In the genomic region with DNA sequence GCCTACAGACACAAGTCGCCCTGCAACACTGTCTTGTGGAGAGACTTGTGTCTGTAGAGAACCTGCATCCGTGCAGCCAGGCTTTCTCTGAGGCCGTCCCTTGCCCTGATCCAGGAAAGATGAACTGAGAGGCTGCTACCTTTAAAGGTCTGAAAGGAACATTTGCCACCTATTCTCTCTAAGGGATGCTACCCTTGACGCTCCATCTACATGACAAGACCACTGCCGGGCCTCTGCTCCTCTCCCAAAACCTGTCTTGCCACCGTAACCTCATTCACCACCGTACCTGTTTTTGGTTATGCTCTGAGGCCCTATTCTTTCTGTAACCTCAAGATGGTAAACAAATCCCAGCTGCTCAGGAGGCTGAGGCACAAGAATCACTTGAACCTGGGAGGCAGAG, we compare ENCODE assay signal across 19 cellular contexts.
DNase-seq lines count a peak whose midpoint lies in the region; ATAC-seq, FAIRE-seq and TF ChIP-seq lines count a peak whose summit lies in the region.
"Had no signal": no experiment of that assay in that cellular context is flagged by ENCODE, and none has a peak within 500 bp of the region (broad histone marks: within the 10 kb centered on the region; RNA-seq: fewer than 3 reads in every experiment).

No MANE protein-coding gene starts in this region.

- H3K18ac ChIP-seq in H1 (ENCODE audit: extremely low read depth, low read length): no peak overlapping the region

- 29% methylated on average over 7 of the region's 7 CpGs; no CpG with 5 or more reads in 1 of the 2 experiments for WGBS in H1 (ENCODE audit: extremely low coverage in 1 of 2, insufficient coverage in 1 of 2, insufficient read length in 1 of 2, insufficient replicate concordance in 2 of 2, low coverage in 1 of 2, low lambda C conversion rate in 2 of 2, missing lambda C conversion rate in 1 of 2), 2 experiments

- no peaks in the 10 kb centered on the region for H4K20me1 ChIP-seq in H1 (replicated peaks in 1 of 2; ENCODE audit: control insufficient read depth in 1 of 2, insufficient read depth in 2 of 2, low read length in 2 of 2)

- H4K5ac ChIP-seq in H1 (ENCODE audit: insufficient read length, low read depth, low read length): peak overlapping the region; percentile 19

- H4K91ac ChIP-seq in H1 (replicated peaks; ENCODE audit: insufficient read length, low read length): no peak overlapping the region

- no peak for TF ChIP-seq CTCF in H1 (IDR thresholded peaks at IDR 0.05; ENCODE audit: control extremely low read depth in 1 of 3, insufficient read depth in 1 of 3, low read depth in 1 of 3, low read length in 3 of 3)

- H4K8ac ChIP-seq in H1 (ENCODE audit: extremely low read depth, insufficient read depth, low read length): no peak overlapping the region; the same call in 1 of the 2 replicates

- no peak overlapping the region for H3K56ac ChIP-seq in H1 (replicated peaks; ENCODE audit: insufficient read length, low read depth, low read length)

- ATAC-seq in HG02678 (IDR thresholded peaks at IDR 0.05; ENCODE audit: unreplicated experiment): no peak
- ATAC-seq: CD8-positive, alpha-beta T cell had no signal

- H2BK5ac ChIP-seq in H1 (ENCODE audit: low read depth, low read length): no peak overlapping the region

- H3K36me3 ChIP-seq in H7 (replicated peaks; ENCODE audit: control insufficient read depth, insufficient read depth, low read length) (no peaks in the 10 kb centered on the region), H1 (ENCODE audit: control insufficient read depth in 2 of 4, insufficient read depth in 4 of 4, low read length in 3 of 4) (no peaks in the 10 kb centered on the region; a peak in 1 of 8 replicates)
- H3K36me3 ChIP-seq: HAP-1 had no signal

- no peaks in the 10 kb centered on the region for H3K79me1 ChIP-seq in H1 (ENCODE audit: low read depth, low read length)

- H3K4me2 ChIP-seq in H1 (ENCODE audit: insufficient read depth in 1 of 2, low read depth in 2 of 2, low read length in 2 of 2): peak overlapping the region in 1 of 2 experiments; percentile 55; a peak in 1 of 4 replicates

- no peak overlapping the region for H2BK120ac ChIP-seq in H1 (replicated peaks; ENCODE audit: low read depth, low read length)

- H3K27ac ChIP-seq in H1 (ENCODE audit: low read depth, low read length): no peak overlapping the region

- CTCF ChIA-PET in H1 (lab: Charles Lee; ENCODE audit: partially characterized antibody): interaction anchor here (0.7 to 2.8 kb wide), 5 partner anchors 11 to 61 kb away, joined by 3 to 11 read pairs (median 6); no protein-coding TSS in a partner anchor

- DNase-seq in H7 (peak; percentile 34), H1 (ENCODE audit: low read depth in 1 of 2, low spot score in 2 of 2) (peak in 1 of 2 experiments; percentile 13), iPS-NIHi11 (ENCODE audit: low spot score) (peak; percentile 15), NCI-H510A treated with DMSO at 0.1 percent for 48 hours (lab: John Stamatoyannopoulos, UW) (no peak), DMS153 treated with DMSO at 0.1 percent for 48 hours (lab: John Stamatoyannopoulos, UW; ENCODE audit: unreplicated experiment) (no peak)
- DNase-seq: C1 segment of cervical spinal cord; Caco-2; CD4-positive, CD25-positive, alpha-beta regulatory T cell; CD8-positive, alpha-beta T cell; DMS153; DMS79; EL; GF-D8; GOT3; HFFc6 had no signal

- POLR2A ChIA-PET in H1 (lab: Charles Lee; ENCODE audit: partially characterized antibody): no interaction called here

- no peak overlapping the region for H3K9ac ChIP-seq in H1 (replicated peaks in 1 of 4; ENCODE audit: extremely low read depth in 1 of 4, low read depth in 3 of 4, low read length in 3 of 4)

- H3K23ac ChIP-seq in H1 (ENCODE audit: insufficient read length): no peak overlapping the region

- no peaks in the 10 kb centered on the region for H3K79me2 ChIP-seq in H1 (ENCODE audit: control insufficient read depth in 1 of 2, insufficient read depth in 2 of 2, low read length in 2 of 2)

- TF ChIP-seq RAD21 in H1 (IDR thresholded peaks at IDR 0.05 in 1 of 2, conservative IDR thresholded peaks at IDR 0.05 in 1 of 2; ENCODE audit: low read depth in 2 of 2, low read length in 2 of 2): no peak

- FAIRE-seq in H1 (lab: Jason Lieb, UNC): no peak
- FAIRE-seq: GM12891, GM18507 had no signal

- no peak for TF ChIP-seq POLR2A in H1 (IDR thresholded peaks at IDR 0.05; ENCODE audit: control extremely low read depth in 1 of 2, low read depth in 2 of 2, low read length in 2 of 2)

- H3K14ac ChIP-seq in H1 (ENCODE audit: insufficient read length): no peak overlapping the region

- H2BK15ac ChIP-seq in H1 (ENCODE audit: low read length): no peak overlapping the region

- H3K4me3 ChIP-seq in H7 (ENCODE audit: insufficient read depth, low read depth, low read length): no peak overlapping the region
- peak overlapping the region in 1 of 4 experiments; percentile 20; a peak in 1 of 8 replicates for H3K4me3 ChIP-seq in H1 (ENCODE audit: extremely low read depth in 1 of 4, insufficient read depth in 2 of 4, low read depth in 3 of 4, low read length in 4 of 4)
- H3K4me3 ChIP-seq: HAP-1 had no signal

- H3K4me1 ChIP-seq in H1 (replicated peaks in 1 of 4; ENCODE audit: control insufficient read depth in 3 of 4, insufficient read depth in 4 of 4, low read length in 3 of 4): peaks cover 0 to 15% (median 10%) of the 10 kb centered on the region in 4 experiments; a peak in 6 of 7 replicates
- H3K4me1 ChIP-seq: Caco-2 had no signal

- no peak overlapping the region for H2BK20ac ChIP-seq in H1 (ENCODE audit: low read length)

- H3K4ac ChIP-seq in H1 (replicated peaks; ENCODE audit: insufficient read length, low read depth, low read length): no peak overlapping the region

- H3K9me3 ChIP-seq in H1 (ENCODE audit: insufficient read depth in 2 of 2, low read depth in 1 of 2, low read length in 1 of 2): no peaks in the 10 kb centered on the region
- H3K9me3 ChIP-seq: Caco-2, HAP-1 had no signal

- no peaks in the 10 kb centered on the region for H3K27me3 ChIP-seq in H7 (ENCODE audit: control insufficient read depth, insufficient read depth, low read length)
- H3K27me3 ChIP-seq in H1 (replicated peaks in 1 of 4; ENCODE audit: control insufficient read depth in 3 of 4, extremely low read depth in 1 of 4, insufficient read depth in 3 of 4, low read length in 3 of 4): no peaks in the 10 kb centered on the region

- H2AFZ ChIP-seq in H1 (ENCODE audit: low read length): no peak overlapping the region

- H3K23me2 ChIP-seq in H1 (ENCODE audit: low read depth, low read length): no peaks in the 10 kb centered on the region; the same call in 1 of the 2 replicates

- no peak overlapping the region for H2BK12ac ChIP-seq in H1 (ENCODE audit: low read depth, low read length)

- no peak overlapping the region for H2AK5ac ChIP-seq in H1 (ENCODE audit: low read depth, low read length)

- TF ChIP-seq EP300 in H1 (IDR thresholded peaks at IDR 0.05; ENCODE audit: borderline replicate concordance in 1 of 2, low read depth in 2 of 2, low read length in 2 of 2): no peak

TF ChIP-seq in H1, 55 proteins besides CTCF, POLR2A, EP300 and RAD21:
- TF ChIP-seq RNF2 (IDR thresholded peaks at IDR 0.05; ENCODE audit: borderline replicate concordance, low read depth, low read length, missing control alignments, poor library complexity, severe bottlenecking) (no peak), TBP (IDR thresholded peaks at IDR 0.05; ENCODE audit: low read depth, low read length) (no peak), TAF1 (IDR thresholded peaks at IDR 0.05; ENCODE audit: low read depth, low read length) (0 out of 2 replicates have a peak, but pooled peaks have one; percentile 26)

Comparison
In these comparisons a context has a peak if more than half of its experiments do, and no peak if none do; other contexts are left out.
1. DNase-seq: peak in H7 (single experiment) and iPS-NIHi11 (single experiment); none in NCI-H510A treated with DMSO at 0.1 percent for 48 hours (single experiment) and DMS153 treated with DMSO at 0.1 percent for 48 hours (single experiment).